In the genomic region with DNA sequence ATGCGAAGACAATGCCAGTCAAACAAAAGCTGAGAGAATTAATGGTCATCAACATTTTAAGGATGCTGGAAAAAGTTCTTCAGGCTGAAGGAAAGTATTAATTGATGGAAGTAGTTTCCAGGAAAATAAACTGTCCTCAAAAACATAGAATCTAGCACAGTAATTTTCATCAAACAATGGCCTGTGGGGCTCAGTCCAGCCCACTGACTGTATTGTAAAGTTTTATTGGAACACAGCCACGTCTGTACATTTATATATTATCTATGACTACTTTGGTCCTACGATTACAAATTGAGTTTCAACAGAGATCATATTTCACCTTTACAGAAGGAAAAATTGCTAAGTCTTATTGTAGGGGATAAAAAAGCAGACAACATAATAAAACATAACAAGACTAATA, we compare ENCODE assay signal across 18 cellular contexts.
DNase-seq lines count a peak whose midpoint lies in the region; ATAC-seq and TF ChIP-seq lines count a peak whose summit lies in the region.
"Had no signal": no experiment of that assay in that cellular context is flagged by ENCODE, and none has a peak within 500 bp of the region (broad histone marks: within the 10 kb centered on the region; RNA-seq: fewer than 3 reads in every experiment).

No MANE protein-coding gene starts in this region.

- no peak overlapping the region for H3K4me3 Mint-ChIP-seq in neural crest cell
- H3K4me3 Mint-ChIP-seq in natural killer cell treated with Interleukin-12 subunit alpha and Interleukin-12 subunit beta and Interleukin-15 and Interleukin-18, amount 100 ng/mL, for 72 hours = no peak overlapping the region
- H3K4me3 Mint-ChIP-seq: B cell; CD8-positive, alpha-beta T cell; HFFc6 had no signal

- H3K27me3 ChIP-seq in transverse colon (no peaks in the 10 kb centered on the region), upper lobe of left lung (no peaks in the 10 kb centered on the region)
- H3K27me3 ChIP-seq: BLaER1 treated with 17β-estradiol and CSF1 and Interleukin-3, amounts not matched to agents 10 nM and 100 nM had no signal

- 49% methylated on average over 3 of the region's 3 CpGs for WGBS in transverse colon (ENCODE audit: low coverage in 1 of 2), 2 donors
- WGBS in upper lobe of left lung, 2 donors = 72 to 73% methylated on average over 3 of the region's 3 CpGs

- peak; percentile 64; the same call in 1 of the 2 replicates for TF ChIP-seq EP300 in Ishikawa (IDR thresholded peaks at IDR 0.05; ENCODE audit: borderline replicate concordance)
- TF ChIP-seq EP300 in transverse colon (IDR thresholded peaks at IDR 0.05; ENCODE audit: low read depth) = no peak
- TF ChIP-seq EP300 in upper lobe of left lung (IDR thresholded peaks at IDR 0.05) = no peak

- TF ChIP-seq CTCF in HEK293 (tag by site-specific recombination; IDR thresholded peaks at IDR 0.05) (no peak), neural crest cell (conservative IDR thresholded peaks at IDR 0.05) (no peak), transverse colon (IDR thresholded peaks at IDR 0.05) (no peak), upper lobe of left lung (IDR thresholded peaks at IDR 0.05) (no peak)

- CTCF ChIA-PET in HEK293 (lab: Yijun Ruan, JAX) = interaction anchor here (0.7 to 1.5 kb wide), 4 partner anchors 69 to 1129 kb away, joined by 3 to 4 read pairs (median 4); no protein-coding TSS in a partner anchor

- no peak for ATAC-seq in upper lobe of left lung (ENCODE audit: low FRiP score in 2 of 2)
- ATAC-seq in natural killer cell treated with Interleukin-12 subunit alpha and Interleukin-12 subunit beta and Interleukin-15 and Interleukin-18, amount 100 ng/mL, for 72 hours = no peak
- ATAC-seq: CD8-positive, alpha-beta T cell had no signal

- TF ChIP-seq RAD21 in Ishikawa (IDR thresholded peaks at IDR 0.05; ENCODE audit: low read depth) = no peak

- in situ Hi-C loops in KBM-7 (cut with MboI; ENCODE audit: low pct_unique_long_range_greater_than_20kb, low sequenced_read_pairs) = no loop called here
- in situ Hi-C loops in transverse colon (cut with MboI; ENCODE audit: low pct_ligation_motif_present in 1 of 4, low pct_unique_long_range_greater_than_20kb in 1 of 4, low sequenced_read_pairs in 3 of 4) = no loop called here

- H3K27ac ChIP-seq in HEK293 (ENCODE audit: extremely low read depth, low read depth, low read length) (no peak overlapping the region), transverse colon (no peak overlapping the region), upper lobe of left lung (no peak overlapping the region)
- H3K27ac ChIP-seq: BLaER1 treated with 17β-estradiol and CSF1 and Interleukin-3, amounts not matched to agents 10 nM and 100 nM; GM23248; HL-60 had no signal

- H3K27ac Mint-ChIP-seq in neural crest cell (ENCODE audit: unreplicated experiment) = peak overlapping the region; percentile 66
- no peak overlapping the region for H3K27ac Mint-ChIP-seq in natural killer cell treated with Interleukin-12 subunit alpha and Interleukin-12 subunit beta and Interleukin-15 and Interleukin-18, amount 100 ng/mL, for 72 hours
- H3K27ac Mint-ChIP-seq: B cell; CD8-positive, alpha-beta T cell; HFFc6 had no signal

- H3K9me3 Mint-ChIP-seq in neural crest cell = peaks cover 5% of the 10 kb centered on the region
- no peaks in the 10 kb centered on the region for H3K9me3 Mint-ChIP-seq in natural killer cell treated with Interleukin-12 subunit alpha and Interleukin-12 subunit beta and Interleukin-15 and Interleukin-18, amount 100 ng/mL, for 72 hours
- H3K9me3 Mint-ChIP-seq: CD8-positive, alpha-beta T cell had no signal

- H3K27me3 Mint-ChIP-seq in neural crest cell (ENCODE audit: low read depth) = no peaks in the 10 kb centered on the region
- no peaks in the 10 kb centered on the region for H3K27me3 Mint-ChIP-seq in natural killer cell treated with Interleukin-12 subunit alpha and Interleukin-12 subunit beta and Interleukin-15 and Interleukin-18, amount 100 ng/mL, for 72 hours
- H3K27me3 Mint-ChIP-seq: B cell had no signal

- POLR2A ChIA-PET in HEK293 (lab: Yijun Ruan, JAX) = no interaction called here

- H3K36me3 ChIP-seq in HEK293 (ENCODE audit: control insufficient read depth in 2 of 2, insufficient read depth in 1 of 2, low read length in 2 of 2) (no peaks in the 10 kb centered on the region), transverse colon (no peaks in the 10 kb centered on the region), upper lobe of left lung (no peaks in the 10 kb centered on the region)
- H3K36me3 ChIP-seq: BLaER1 treated with 17β-estradiol and CSF1 and Interleukin-3, amounts not matched to agents 10 nM and 100 nM; HAP-1 had no signal

- H3K4me1 Mint-ChIP-seq in neural crest cell = peaks cover 63% of the 10 kb centered on the region
- no peaks in the 10 kb centered on the region for H3K4me1 Mint-ChIP-seq in natural killer cell treated with Interleukin-12 subunit alpha and Interleukin-12 subunit beta and Interleukin-15 and Interleukin-18, amount 100 ng/mL, for 72 hours (ENCODE audit: low read depth in 2 of 2)
- H3K4me1 Mint-ChIP-seq: B cell had no signal

- H3K9me3 ChIP-seq in HEK293 (ENCODE audit: control insufficient read depth, insufficient read depth, low read depth, low read length) (no peaks in the 10 kb centered on the region), transverse colon (no peaks in the 10 kb centered on the region), upper lobe of left lung (no peaks in the 10 kb centered on the region)
- H3K9me3 ChIP-seq: BLaER1 treated with 17β-estradiol and CSF1 and Interleukin-3, amounts not matched to agents 10 nM and 100 nM; HAP-1 had no signal

- TF ChIP-seq POLR2A in transverse colon (IDR thresholded peaks at IDR 0.05) (no peak), upper lobe of left lung (IDR thresholded peaks at IDR 0.05) (no peak)

- H3K4me3 ChIP-seq in HEK293 (ENCODE audit: low read depth, low read length) (no peak overlapping the region), transverse colon (no peak overlapping the region), upper lobe of left lung (no peak overlapping the region)
- H3K4me3 ChIP-seq: BLaER1 treated with 17β-estradiol and CSF1 and Interleukin-3, amounts not matched to agents 10 nM and 100 nM; GM23248; HAP-1 had no signal

- DNase-seq in NCI-H69 (lab: John Stamatoyannopoulos, UW) = peak; percentile 76
- DNase-seq in neural crest cell (ENCODE audit: low read depth, low spot score) = no peak
- no peak for DNase-seq in KBM-7
- no peak for DNase-seq in transverse colon
- DNase-seq in upper lobe of left lung = no peak
- DNase-seq in natural killer cell treated with Interleukin-12 subunit alpha and Interleukin-12 subunit beta and Interleukin-15 and Interleukin-18, amount 100 ng/mL, for 72 hours (ENCODE audit: low spot score) = no peak
- DNase-seq: Calu3; CD8-positive, alpha-beta T cell; DMS79 treated with DMSO at 0.1 percent for 48 hours; GF-D8; GM23248; HFFc6 had no signal

- intact Hi-C loops in transverse colon (cut with DNase I; ENCODE audit: low total_unique reads) = no loop called here

- peaks cover 5% of the 10 kb centered on the region for H3K4me1 ChIP-seq in HEK293 (ENCODE audit: control insufficient read depth, insufficient read depth, low read length)
- H3K4me1 ChIP-seq in transverse colon = no peaks in the 10 kb centered on the region
- no peaks in the 10 kb centered on the region for H3K4me1 ChIP-seq in upper lobe of left lung
- H3K4me1 ChIP-seq: HAP-1 had no signal

- H3K36me3 Mint-ChIP-seq in neural crest cell (ENCODE audit: low read depth) = peaks cover 5% of the 10 kb centered on the region
- no peaks in the 10 kb centered on the region for H3K36me3 Mint-ChIP-seq in natural killer cell treated with Interleukin-12 subunit alpha and Interleukin-12 subunit beta and Interleukin-15 and Interleukin-18, amount 100 ng/mL, for 72 hours
- H3K36me3 Mint-ChIP-seq: CD8-positive, alpha-beta T cell had no signal

TF ChIP-seq in HEK293, 187 proteins besides CTCF, POLR2A, EP300 and RAD21:
- TF ChIP-seq, protein P1, sequence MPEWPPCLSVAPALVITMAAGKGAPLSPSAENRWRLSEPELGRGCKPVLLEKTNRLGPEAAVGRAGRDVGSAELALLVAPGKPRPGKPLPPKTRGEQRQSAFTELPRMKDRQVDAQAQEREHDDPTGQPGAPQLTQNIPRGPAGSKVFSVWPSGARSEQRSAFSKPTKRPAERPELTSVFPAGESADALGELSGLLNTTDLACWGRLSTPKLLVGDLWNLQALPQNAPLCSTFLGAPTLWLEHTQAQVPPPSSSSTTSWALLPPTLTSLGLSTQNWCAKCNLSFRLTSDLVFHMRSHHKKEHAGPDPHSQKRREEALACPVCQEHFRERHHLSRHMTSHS (tag by site-specific recombination; IDR thresholded peaks at IDR 0.05) = no peak
- TF ChIP-seq ZSCAN30 (tag by site-specific recombination; IDR thresholded peaks at IDR 0.05) = 0 out of 2 replicates have a peak, but pooled peaks have one; percentile 39
TF ChIP-seq in HEK293: peak in this region for 1.

TF ChIP-seq in Ishikawa, 13 proteins besides CTCF, POLR2A, EP300 and RAD21:
- TF ChIP-seq FOXM1 (IDR thresholded peaks at IDR 0.05; ENCODE audit: borderline replicate concordance, low read depth) (peak; percentile 42; the same call in 1 of the 2 replicates), NFIC (IDR thresholded peaks at IDR 0.05) (peak; percentile 58; the same call in 1 of the 2 replicates)
- TF ChIP-seq, protein P2, sequence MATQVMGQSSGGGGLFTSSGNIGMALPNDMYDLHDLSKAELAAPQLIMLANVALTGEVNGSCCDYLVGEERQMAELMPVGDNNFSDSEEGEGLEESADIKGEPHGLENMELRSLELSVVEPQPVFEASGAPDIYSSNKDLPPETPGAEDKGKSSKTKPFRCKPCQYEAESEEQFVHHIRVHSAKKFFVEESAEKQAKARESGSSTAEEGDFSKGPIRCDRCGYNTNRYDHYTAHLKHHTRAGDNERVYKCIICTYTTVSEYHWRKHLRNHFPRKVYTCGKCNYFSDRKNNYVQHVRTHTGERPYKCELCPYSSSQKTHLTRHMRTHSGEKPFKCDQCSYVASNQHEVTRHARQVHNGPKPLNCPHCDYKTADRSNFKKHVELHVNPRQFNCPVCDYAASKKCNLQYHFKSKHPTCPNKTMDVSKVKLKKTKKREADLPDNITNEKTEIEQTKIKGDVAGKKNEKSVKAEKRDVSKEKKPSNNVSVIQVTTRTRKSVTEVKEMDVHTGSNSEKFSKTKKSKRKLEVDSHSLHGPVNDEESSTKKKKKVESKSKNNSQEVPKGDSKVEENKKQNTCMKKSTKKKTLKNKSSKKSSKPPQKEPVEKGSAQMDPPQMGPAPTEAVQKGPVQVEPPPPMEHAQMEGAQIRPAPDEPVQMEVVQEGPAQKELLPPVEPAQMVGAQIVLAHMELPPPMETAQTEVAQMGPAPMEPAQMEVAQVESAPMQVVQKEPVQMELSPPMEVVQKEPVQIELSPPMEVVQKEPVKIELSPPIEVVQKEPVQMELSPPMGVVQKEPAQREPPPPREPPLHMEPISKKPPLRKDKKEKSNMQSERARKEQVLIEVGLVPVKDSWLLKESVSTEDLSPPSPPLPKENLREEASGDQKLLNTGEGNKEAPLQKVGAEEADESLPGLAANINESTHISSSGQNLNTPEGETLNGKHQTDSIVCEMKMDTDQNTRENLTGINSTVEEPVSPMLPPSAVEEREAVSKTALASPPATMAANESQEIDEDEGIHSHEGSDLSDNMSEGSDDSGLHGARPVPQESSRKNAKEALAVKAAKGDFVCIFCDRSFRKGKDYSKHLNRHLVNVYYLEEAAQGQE (IDR thresholded peaks at IDR 0.05; ENCODE audit: low read depth) = no peak
